ENCODE assay signal across 10 cellular contexts in the genomic region with DNA sequence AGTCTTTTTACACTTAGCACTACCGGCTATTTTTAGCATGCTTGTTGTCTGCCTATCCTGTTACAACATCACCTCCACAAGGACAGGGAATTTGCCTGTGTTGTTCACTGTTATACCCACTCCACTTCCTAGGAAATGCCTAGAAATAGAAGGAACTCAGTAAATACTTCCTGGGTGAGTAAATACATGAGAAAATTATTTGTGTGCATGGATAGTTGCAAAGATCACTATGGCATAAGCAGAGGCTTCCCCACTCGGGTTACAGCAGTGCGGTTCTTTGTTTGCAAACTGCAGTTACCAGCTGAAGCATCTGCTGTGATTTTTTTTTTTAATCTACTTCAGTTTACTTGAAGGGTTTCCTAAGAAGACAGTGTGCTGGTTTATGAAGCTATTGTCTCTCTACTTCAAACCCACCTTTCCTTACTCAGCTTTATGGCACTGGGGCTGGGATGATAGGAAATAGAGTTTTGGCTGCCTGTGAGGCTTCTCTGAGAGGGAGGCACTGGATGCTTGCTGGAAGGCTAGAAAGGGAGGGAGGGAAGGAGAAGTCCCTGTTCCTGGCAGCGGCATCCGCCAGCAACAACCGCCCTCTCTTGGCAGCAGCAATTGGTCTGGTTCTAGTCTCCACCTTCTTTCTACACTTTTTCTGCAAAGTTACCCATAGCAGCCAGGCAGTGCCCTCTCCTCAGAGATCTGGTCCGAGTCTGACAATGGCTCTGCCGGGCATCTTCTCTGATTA. TPM values are rescaled to one million over a fixed set of nuclear protein-coding genes. Genes with fewer than 3 reads are reported as not detected.
A peak's percentile ranks its signal among the peaks of the same experiment; 100 is the strongest.
DNase-seq lines count a peak whose midpoint lies in the region; ATAC-seq lines count a peak whose summit lies in the region.
"Had no signal": no experiment of that assay in that cellular context is flagged by ENCODE, and none has a peak within 500 bp of the region (broad histone marks: within the 10 kb centered on the region; RNA-seq: fewer than 3 reads in every experiment).

No MANE protein-coding gene starts in this region.

- intact Hi-C loops in aorta (cut with DNase I), result loop anchor here in 1 of 2 donors (5.0 to 10.0 kb wide), 3 partner anchors 123 to 263 kb away; partner anchors contain the start of gene RERG

- H3K27ac ChIP-seq in muscle layer of duodenum (ENCODE audit: low read length) (peak overlapping the region; percentile 17), aorta (ENCODE audit: low read depth in 1 of 2, low read length in 2 of 2) (peak overlapping the region in 1 of 2 donors; percentile 33)
- H3K27ac ChIP-seq: BLaER1 had no signal

- WGBS in aorta, 2 donors, result 7 to 8% methylated on average over 8 of the region's 8 CpGs

- H3K4me1 ChIP-seq in muscle layer of duodenum (ENCODE audit: control insufficient read depth in 1 of 2, insufficient read depth in 2 of 2, low read length in 2 of 2) (peaks cover 0 to 12% of the 10 kb centered on the region in 2 donors), aorta (ENCODE audit: control insufficient read depth in 1 of 2, insufficient read depth in 2 of 2, low read length in 2 of 2) (peaks cover 2% of the 10 kb centered on the region in 2 donors)

- no peak overlapping the region for H3K4me3 ChIP-seq in muscle layer of duodenum (ENCODE audit: low read depth in 1 of 2, low read length in 2 of 2)
- H3K4me3 ChIP-seq in aorta (ENCODE audit: low read length in 2 of 2), result peak overlapping the region in 1 of 2 donors; percentile 6
- H3K4me3 ChIP-seq: BLaER1 had no signal

- peak; percentile 87 for ATAC-seq in aorta (ENCODE audit: low FRiP score)

- DNase-seq in NCI-H345 (lab: John Stamatoyannopoulos, UW), result peak; percentile 2
- no peak for DNase-seq in NCI-H345 treated with DMSO at 0.1 percent for 48 hours (lab: John Stamatoyannopoulos, UW; ENCODE audit: unreplicated experiment)
- peak; percentile 8 for DNase-seq in fibroblast of peridontal ligament (ENCODE audit: extremely low read depth)
- peak; percentile 79 to 80 for DNase-seq in aorta
- no peak for DNase-seq in NCI-H1694 treated with DMSO at 0.1 percent for 48 hours (lab: John Stamatoyannopoulos, UW)
- no peak for DNase-seq in NCI-H2227 (lab: John Stamatoyannopoulos, UW; ENCODE audit: unreplicated experiment)
- no peak for DNase-seq in stimulated activated CD4-positive, alpha-beta T cell treated with anti-CD3 and anti-CD28 coated beads, Interleukin-1b, Interleukin-23, amount 100 ng/mL, for 48 hours
- DNase-seq: activated CD4-positive, alpha-beta T cell treated with anti-CD3 and anti-CD28 coated beads for 1 hour had no signal

- H3K27me3 ChIP-seq in muscle layer of duodenum (ENCODE audit: low read depth, low read length) (no peaks in the 10 kb centered on the region), aorta (ENCODE audit: control insufficient read depth in 1 of 2, insufficient read depth in 2 of 2, low read length in 1 of 2) (no peaks in the 10 kb centered on the region)

- H3K36me3 ChIP-seq in muscle layer of duodenum (ENCODE audit: control insufficient read depth in 1 of 2, insufficient read depth in 2 of 2, low read length in 2 of 2), result no peaks in the 10 kb centered on the region
- H3K36me3 ChIP-seq in aorta (ENCODE audit: control insufficient read depth in 1 of 2, insufficient read depth in 2 of 2, low read length in 1 of 2), result no peaks in the 10 kb centered on the region
- H3K36me3 ChIP-seq: BLaER1 had no signal

- H3K9me3 ChIP-seq in muscle layer of duodenum (ENCODE audit: control insufficient read depth in 1 of 2, low read length in 2 of 2) (no peaks in the 10 kb centered on the region), aorta (ENCODE audit: control insufficient read depth, low read length) (no peaks in the 10 kb centered on the region)
- H3K9me3 ChIP-seq: BLaER1 had no signal

RNA-seq across cellular contexts. Expression of gene PDE6H, which starts 29.1 kb away (rescaled TPM):
- not detected for total RNA-seq in aorta
- polyA plus RNA-seq in aorta, result not detected

RNA-seq across cellular contexts. Expression of gene ARHGDIB, which starts 40.5 kb away (rescaled TPM):
- 100 to 1,000 TPM; 119 to 143 TPM for total RNA-seq in aorta
- polyA plus RNA-seq in aorta, result 100 to 1,000 TPM; 160 to 248 TPM

Comparison
In these comparisons a context has a peak if more than half of its experiments do, and no peak if none do; other contexts are left out.
1. DNase-seq: peak in NCI-H345 (single experiment), fibroblast of peridontal ligament (single experiment) and aorta (2 of 2); none in NCI-H345 treated with DMSO at 0.1 percent for 48 hours (single experiment), NCI-H1694 treated with DMSO at 0.1 percent for 48 hours (single experiment), NCI-H2227 (single experiment) and stimulated activated CD4-positive, alpha-beta T cell treated with anti-CD3 and anti-CD28 coated beads, Interleukin-1b, Interleukin-23, amount 100 ng/mL, for 48 hours (single experiment).